Comparison of ENCODE assay signal across 17 cellular contexts in genomic region chr2:240675354-240675753, GRCh38. TPM values are rescaled to one million over a fixed set of nuclear protein-coding genes. Genes with fewer than 3 reads are reported as not detected.
"Had no signal": no experiment of that assay in that cellular context is flagged by ENCODE, and none has a peak within 500 bp of the region (broad histone marks: within the 10 kb centered on the region; RNA-seq: fewer than 3 reads in every experiment).

No MANE protein-coding gene starts in this region.

RNA-seq across cellular contexts. Expression of gene AQP12B, which starts 7.3 kb away (rescaled TPM):
- total RNA-seq: activated naive CD4-positive, alpha-beta T cell treated with anti-CD3 and anti-CD28 coated beads for 36 hours; activated naive CD8-positive, alpha-beta T cell treated with anti-CD3 and anti-CD28 coated beads for 36 hours; adrenal gland; aorta; cardiac septum; cerebellum; dorsolateral prefrontal cortex; fibroblast of lung; fibroblast of villous mesenchyme; heart left ventricle; kidney epithelial cell; liver; naive thymus-derived CD8-positive, alpha-beta T cell; occipital lobe; subcutaneous adipose tissue; thoracic aorta; vagina had no signal
- polyA plus RNA-seq: fibroblast of lung; heart left ventricle; liver; naive thymus-derived CD8-positive, alpha-beta T cell had no signal

RNA-seq across cellular contexts. Expression of gene AQP12A, which starts 16.3 kb away (rescaled TPM):
- total RNA-seq: activated naive CD4-positive, alpha-beta T cell treated with anti-CD3 and anti-CD28 coated beads for 36 hours; activated naive CD8-positive, alpha-beta T cell treated with anti-CD3 and anti-CD28 coated beads for 36 hours; adrenal gland; aorta; cardiac septum; cerebellum; dorsolateral prefrontal cortex; fibroblast of lung; fibroblast of villous mesenchyme; heart left ventricle; kidney epithelial cell; liver; naive thymus-derived CD8-positive, alpha-beta T cell; occipital lobe; subcutaneous adipose tissue; thoracic aorta; vagina had no signal
- polyA plus RNA-seq: adrenal gland; fibroblast of lung; heart left ventricle; liver; naive thymus-derived CD8-positive, alpha-beta T cell had no signal

RNA-seq across cellular contexts. Expression of gene GPR35, which starts 50.1 kb away (rescaled TPM):
- polyA plus RNA-seq: fibroblast of lung had no signal
